ENCODE assay signal across 14 cellular contexts in the genomic region with DNA sequence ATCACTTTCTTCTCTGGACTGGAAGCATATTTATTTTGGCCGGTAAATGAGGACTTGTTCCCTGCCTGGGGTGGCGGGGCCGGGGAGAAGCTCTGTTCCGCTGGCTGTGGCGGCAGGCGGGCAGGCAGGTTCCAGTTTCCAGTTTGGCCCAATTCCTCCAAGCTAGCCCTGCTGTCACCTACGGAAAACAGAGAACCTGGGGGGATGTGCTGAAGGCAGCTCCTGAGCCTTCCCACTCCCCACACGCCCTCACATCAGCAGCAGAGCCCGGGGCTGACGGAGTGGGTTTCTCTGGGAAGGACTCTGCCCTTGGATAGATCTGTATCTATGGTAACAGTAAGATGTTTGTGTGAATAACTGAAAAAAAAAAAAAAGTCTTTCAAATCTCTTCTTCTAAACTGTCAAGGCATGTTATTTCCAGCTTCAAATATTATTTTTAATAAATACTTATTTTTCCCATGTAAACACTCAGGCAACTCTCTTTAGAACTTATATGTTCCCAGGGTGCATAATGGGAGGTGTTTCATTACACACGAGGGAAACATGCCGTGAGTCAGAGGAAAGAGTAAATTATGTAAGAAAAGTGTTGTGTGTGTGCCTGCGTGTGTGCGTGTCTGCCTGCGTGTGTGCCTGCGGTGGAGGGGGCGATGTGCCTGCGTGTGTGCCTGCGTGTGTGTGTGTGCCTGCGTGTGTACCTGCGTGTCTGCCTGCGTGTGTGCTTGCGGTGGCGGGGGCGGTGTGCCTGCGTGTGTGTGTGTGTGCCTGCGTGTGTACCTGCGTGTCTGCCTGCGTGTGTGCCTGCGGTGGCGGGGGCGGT.
DNase-seq lines count a peak whose midpoint lies in the region; ATAC-seq and TF ChIP-seq lines count a peak whose summit lies in the region.
"Had no signal": no experiment of that assay in that cellular context is flagged by ENCODE, and none has a peak within 500 bp of the region (broad histone marks: within the 10 kb centered on the region; RNA-seq: fewer than 3 reads in every experiment).

No MANE protein-coding gene starts in this region.

- peak overlapping the region; percentile 40 for H3K4me3 Mint-ChIP-seq in endothelial cell (ENCODE audit: unreplicated experiment)
- no peak overlapping the region for H3K4me3 Mint-ChIP-seq in nephron progenitor cell
- H3K4me3 Mint-ChIP-seq: activated CD4-positive, alpha-beta memory T cell treated with anti-CD3 and anti-CD28 coated beads, Interleukin-2, amount 10 ng/mL, durations not matched to agents 7 days and 5 days; activated naive CD8-positive, alpha-beta T cell treated with anti-CD3 and anti-CD28 coated beads, Interleukin-2, amount 50 U/mL, for 24 hours; B cell had no signal

- DNase-seq in LNCaP clone FGC (ENCODE audit: low read depth), result peak; percentile 7
- no peak for DNase-seq in endothelial cell (ENCODE audit: low spot score)
- no peak for DNase-seq in nephron progenitor cell
- DNase-seq in NCI-H510A treated with DMSO at 0.1 percent for 48 hours (lab: John Stamatoyannopoulos, UW), result no peak
- no peak for DNase-seq in LoVo (ENCODE audit: low spot score)
- no peak for DNase-seq in ecto neural progenitor cell (ENCODE audit: low spot score)
- DNase-seq: activated CD4-positive, alpha-beta memory T cell treated with anti-CD3 and anti-CD28 coated beads, Interleukin-2, amount 10 ng/mL, durations not matched to agents 7 days and 5 days; activated naive CD8-positive, alpha-beta T cell treated with anti-CD3 and anti-CD28 coated beads, Interleukin-2, amount 50 U/mL, for 24 hours; foreskin melanocyte; MM.1S had no signal

- H2AFZ ChIP-seq in ACC112 (ENCODE audit: low read length, unreplicated experiment), result peak overlapping the region; percentile 54

- no peak overlapping the region for H3K27ac Mint-ChIP-seq in endothelial cell (ENCODE audit: unreplicated experiment)
- peak overlapping the region; percentile 34 for H3K27ac Mint-ChIP-seq in nephron progenitor cell
- H3K27ac Mint-ChIP-seq: activated CD4-positive, alpha-beta memory T cell treated with anti-CD3 and anti-CD28 coated beads, Interleukin-2, amount 10 ng/mL, durations not matched to agents 7 days and 5 days; activated naive CD8-positive, alpha-beta T cell treated with anti-CD3 and anti-CD28 coated beads, Interleukin-2, amount 50 U/mL, for 24 hours; B cell had no signal

- H3K79me2 ChIP-seq in ACC112 (ENCODE audit: control insufficient read depth, insufficient read depth, low read length, unreplicated experiment), result no peaks in the 10 kb centered on the region

- H3K9me3 Mint-ChIP-seq in endothelial cell (ENCODE audit: unreplicated experiment) (no peaks in the 10 kb centered on the region), nephron progenitor cell (peaks cover 7% of the 10 kb centered on the region)
- H3K9me3 Mint-ChIP-seq: activated naive CD8-positive, alpha-beta T cell treated with anti-CD3 and anti-CD28 coated beads, Interleukin-2, amount 50 U/mL, for 24 hours had no signal

- H3K36me3 Mint-ChIP-seq in endothelial cell (ENCODE audit: low read depth, unreplicated experiment) (peaks cover 6% of the 10 kb centered on the region), nephron progenitor cell (ENCODE audit: low read depth) (no peaks in the 10 kb centered on the region)

- H3K27me3 Mint-ChIP-seq in endothelial cell (ENCODE audit: unreplicated experiment), result peaks cover 6% of the 10 kb centered on the region
- H3K27me3 Mint-ChIP-seq in nephron progenitor cell (ENCODE audit: low read depth, poor library complexity), result peaks cover 7% of the 10 kb centered on the region
- H3K27me3 Mint-ChIP-seq: activated CD4-positive, alpha-beta memory T cell treated with anti-CD3 and anti-CD28 coated beads, Interleukin-2, amount 10 ng/mL, durations not matched to agents 7 days and 5 days; B cell had no signal

- peak overlapping the region; percentile 64 for H3K4me3 ChIP-seq in ACC112 (ENCODE audit: low read depth, low read length)
- no peak overlapping the region for H3K4me3 ChIP-seq in LNCaP clone FGC (ENCODE audit: low read depth, low read length)
- H3K4me3 ChIP-seq: smooth muscle cell had no signal

- H3K4me1 ChIP-seq in ACC112 (ENCODE audit: control insufficient read depth, insufficient read depth, low read length, unreplicated experiment), result peaks cover 4% of the 10 kb centered on the region

- no peaks in the 10 kb centered on the region for H3K27me3 ChIP-seq in ACC112 (ENCODE audit: insufficient read depth, low read length)

- no peaks in the 10 kb centered on the region for H3K36me3 ChIP-seq in ACC112 (ENCODE audit: insufficient read depth, low read length)

- no peaks in the 10 kb centered on the region for H3K4me1 Mint-ChIP-seq in endothelial cell (ENCODE audit: unreplicated experiment)
- H3K4me1 Mint-ChIP-seq in nephron progenitor cell, result peaks cover 47% of the 10 kb centered on the region
- H3K4me1 Mint-ChIP-seq: activated CD4-positive, alpha-beta memory T cell treated with anti-CD3 and anti-CD28 coated beads, Interleukin-2, amount 10 ng/mL, durations not matched to agents 7 days and 5 days; activated naive CD8-positive, alpha-beta T cell treated with anti-CD3 and anti-CD28 coated beads, Interleukin-2, amount 50 U/mL, for 24 hours; B cell had no signal

- peak overlapping the region; percentile 25; the same call in 1 of the 2 replicates for H3K27ac ChIP-seq in ACC112 (ENCODE audit: low read depth, low read length)

- TF ChIP-seq CTCF in LNCaP clone FGC (IDR thresholded peaks at IDR 0.05; ENCODE audit: control insufficient read depth, extremely low read depth, insufficient read depth) (no peak), endothelial cell (IDR thresholded peaks at IDR 0.05; ENCODE audit: unreplicated experiment) (no peak), nephron progenitor cell (IDR thresholded peaks at IDR 0.05) (no peak)

- no peak for ATAC-seq in GM18868 (IDR thresholded peaks at IDR 0.05; ENCODE audit: unreplicated experiment)
- ATAC-seq: activated naive CD8-positive, alpha-beta T cell treated with anti-CD3 and anti-CD28 coated beads, Interleukin-2, amount 50 U/mL, for 24 hours had no signal
